1 cellular context compared by ENCODE assay signal in genomic region chr17:57957120-57957850, GRCh38.
TF ChIP-seq lines count a peak whose summit lies in the region.

No MANE protein-coding gene starts in this region.

TF ChIP-seq in H1, 55 proteins besides CTCF, POLR2A, EP300 and RAD21:
- TF ChIP-seq BRCA1 (IDR thresholded peaks at IDR 0.05; ENCODE audit: low read depth, low read length) (no peak), SIX5 (IDR thresholded peaks at IDR 0.05; ENCODE audit: low read depth, low read length) (no peak), MAX (IDR thresholded peaks at IDR 0.05) (no peak), TBP (IDR thresholded peaks at IDR 0.05; ENCODE audit: low read depth, low read length) (no peak), TEAD4 (IDR thresholded peaks at IDR 0.05; ENCODE audit: low read depth, low read length) (no peak)
TF ChIP-seq in H1: peak in this region for 0.
